ENCODE assay signal across 8 cellular contexts in the genomic region with DNA sequence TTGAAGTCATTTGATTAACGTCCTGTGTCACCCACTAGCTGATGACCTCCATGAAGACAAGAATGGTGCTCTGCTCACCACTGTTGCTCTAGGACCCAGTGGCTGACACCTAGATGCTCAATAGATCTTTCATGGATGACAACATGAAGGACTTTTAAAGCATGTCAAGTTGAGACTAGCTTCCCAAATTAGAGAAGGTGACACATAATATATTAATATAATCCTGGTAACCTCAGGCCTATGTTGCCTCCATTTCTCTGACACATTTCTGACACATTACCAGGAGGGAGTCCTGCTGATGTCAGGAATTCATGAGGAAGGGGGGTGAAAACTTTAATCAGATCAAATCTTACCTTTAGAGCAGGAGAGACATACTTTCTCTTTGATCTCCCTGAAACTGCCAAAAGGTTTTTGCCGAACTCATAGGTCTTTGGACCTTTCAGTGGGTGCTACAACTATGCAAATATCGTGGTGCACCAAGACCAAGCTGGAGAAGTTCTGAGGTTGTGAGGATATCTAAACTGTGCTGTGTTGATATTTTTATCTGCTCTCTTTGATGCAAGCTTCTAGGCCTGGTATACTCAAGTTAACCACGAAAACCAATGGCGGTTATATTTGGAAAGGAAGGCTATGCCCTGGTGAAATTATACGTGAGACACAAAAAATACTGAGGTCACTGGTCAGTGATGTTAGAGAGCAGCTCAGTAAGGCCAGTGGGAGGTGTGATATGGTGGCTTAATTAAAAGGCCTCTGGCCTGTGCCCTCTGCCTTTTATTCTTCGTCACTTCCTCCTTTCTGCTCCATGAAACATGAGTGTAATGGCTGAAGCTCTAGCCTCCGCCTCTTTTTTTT. TPM values are rescaled to one million over a fixed set of nuclear protein-coding genes. Genes with fewer than 3 reads are reported as not detected.
DNase-seq lines count a peak whose midpoint lies in the region; ATAC-seq, FAIRE-seq and TF ChIP-seq lines count a peak whose summit lies in the region.

No MANE protein-coding gene starts in this region.

- no peaks in the 10 kb centered on the region for H3K27me3 ChIP-seq in Karpas-422 (ENCODE audit: low read length)
- peaks cover 0 to 2% of the 10 kb centered on the region in 2 experiments; a peak in 1 of 5 replicates for H3K27me3 ChIP-seq in HepG2 (ENCODE audit: control insufficient read depth in 1 of 2, insufficient read depth in 2 of 2, low read length in 2 of 2)

- TF ChIP-seq CTCF in HepG2 (CRISPR knock-in tag; IDR thresholded peaks at IDR 0.05) (no peak), glutamatergic neuron (IDR thresholded peaks at IDR 0.05; ENCODE audit: partially characterized antibody, unreplicated experiment) (no peak)

- no peak overlapping the region for H3K4me3 ChIP-seq in Karpas-422 (ENCODE audit: low read length)
- no peak overlapping the region for H3K4me3 ChIP-seq in HepG2 (replicated peaks in 1 of 3; ENCODE audit: insufficient read depth in 1 of 3, low read depth in 2 of 3, low read length in 3 of 3)

- peak overlapping the region; percentile 49 for H3K4me2 ChIP-seq in Karpas-422 (ENCODE audit: low read depth, low read length, poor library complexity, severe bottlenecking)
- H3K4me2 ChIP-seq in HepG2 (ENCODE audit: low read depth, low read length), result 0 out of 2 replicates have a peak overlapping the region, but pooled peaks have one; percentile 11

- in situ Hi-C loops in HepG2 (cut with HindIII; ENCODE audit: extremely low pct_ligation_motif_present, low pct_unique_long_range_greater_than_20kb), result no loop called here

- intact Hi-C loops in HepG2 (cut with micrococcal nuclease; ENCODE audit: unreplicated experiment), result no loop called here

- H3K79me2 ChIP-seq in Karpas-422 (ENCODE audit: low read length) (no peaks in the 10 kb centered on the region), HepG2 (ENCODE audit: insufficient read depth, low read length) (no peaks in the 10 kb centered on the region)

- H3K9me3 Mint-ChIP-seq in glutamatergic neuron (ENCODE audit: unreplicated experiment), result peaks cover 2% of the 10 kb centered on the region

- H3K9me2 ChIP-seq in Karpas-422 (replicated peaks; ENCODE audit: insufficient read depth, low read length), result no peaks in the 10 kb centered on the region

- POLR2A ChIA-PET in HepG2 (lab: Yijun Ruan, JAX), result no interaction called here

- no TSS peak for BruUV-seq in HepG2 (replicated peaks; lab: Mats Ljungman, UMichigan)

- H3K9ac ChIP-seq in Karpas-422 (ENCODE audit: low read length), result no peak overlapping the region
- no peak overlapping the region for H3K9ac ChIP-seq in HepG2 (ENCODE audit: insufficient read depth, low read depth, low read length)

- TF ChIP-seq EP300 in HepG2 (IDR thresholded peaks at IDR 0.05; ENCODE audit: low read depth in 2 of 2, low read length in 2 of 2) (no peak), HepG2 (CRISPR knock-in tag; IDR thresholded peaks at IDR 0.05; ENCODE audit: borderline replicate concordance) (no peak)

- H2AFZ ChIP-seq in Karpas-422 (ENCODE audit: low read length) (peak overlapping the region; percentile 69), HepG2 (ENCODE audit: low read length) (no peak overlapping the region)

- 27% methylated on average over 7 of the region's 8 CpGs for WGBS in HepG2 (ENCODE audit: low lambda C conversion rate)

- peaks cover 18% of the 10 kb centered on the region for H3K4me1 Mint-ChIP-seq in glutamatergic neuron (ENCODE audit: low read depth, unreplicated experiment)

- H3K27ac ChIP-seq in Karpas-422 (ENCODE audit: low read length), result no peak overlapping the region
- no peak overlapping the region for H3K27ac ChIP-seq in HepG2 (ENCODE audit: extremely low read length, insufficient read depth, low read length)

- peaks cover 6% of the 10 kb centered on the region for H3K4me1 ChIP-seq in Karpas-422 (ENCODE audit: low read length)
- 0 out of 2 replicates have a peak, but pooled peaks cover 7% of the 10 kb centered on the region for H3K4me1 ChIP-seq in HepG2 (ENCODE audit: insufficient read depth, low read length)

- H3K27me3 Mint-ChIP-seq in glutamatergic neuron (ENCODE audit: unreplicated experiment), result peaks cover 2% of the 10 kb centered on the region

- peak; percentile 97 for ATAC-seq in GM18867 (IDR thresholded peaks at IDR 0.05; ENCODE audit: unreplicated experiment)
- ATAC-seq in GM21825 (IDR thresholded peaks at IDR 0.05; ENCODE audit: unreplicated experiment), result peak; percentile 87
- no peak for ATAC-seq in HepG2

- H3K9me3 ChIP-seq in Karpas-422 (ENCODE audit: low read length) (no peaks in the 10 kb centered on the region), HepG2 (ENCODE audit: low read length) (no peaks in the 10 kb centered on the region)

- no peak for TF ChIP-seq RAD21 in HepG2 (CRISPR knock-in tag; IDR thresholded peaks at IDR 0.05)

- H3K27ac Mint-ChIP-seq in glutamatergic neuron (ENCODE audit: unreplicated experiment), result no peak overlapping the region

- H4K20me1 ChIP-seq in Karpas-422 (ENCODE audit: insufficient read depth, low read depth, low read length), result no peaks in the 10 kb centered on the region
- no peaks in the 10 kb centered on the region for H4K20me1 ChIP-seq in HepG2 (ENCODE audit: insufficient read depth, low read length)

- TF ChIP-seq POLR2A in HepG2 (IDR thresholded peaks at IDR 0.05; ENCODE audit: insufficient read depth in 1 of 2, low read depth in 2 of 2, low read length in 2 of 2), result no peak

- H3K36me3 ChIP-seq in Karpas-422 (ENCODE audit: insufficient read depth, low read length), result no peaks in the 10 kb centered on the region
- H3K36me3 ChIP-seq in HepG2 (replicated peaks in 1 of 2; ENCODE audit: control insufficient read depth in 1 of 2, insufficient read depth in 2 of 2, low read length in 2 of 2), result no peaks in the 10 kb centered on the region

- H3K4me3 Mint-ChIP-seq in glutamatergic neuron (ENCODE audit: unreplicated experiment), result no peak overlapping the region

- no peaks in the 10 kb centered on the region for H3K36me3 Mint-ChIP-seq in glutamatergic neuron (ENCODE audit: unreplicated experiment)

- no peak for FAIRE-seq in HepG2 (lab: Jason Lieb, UNC)

- CTCF ChIA-PET in HepG2 (lab: Yijun Ruan, JAX; ENCODE audit: low intra/inter-chr PET ratio, low total read pairs), result no interaction called here

- DNase-seq in Karpas-422, result peak; percentile 55
- DNase-seq in HepG2 (ENCODE audit: low spot score), result no peak
- no peak for DNase-seq in glutamatergic neuron
- DNase-seq in DMS79 treated with DMSO at 0.1 percent for 48 hours (lab: John Stamatoyannopoulos, UW), result no peak
- DNase-seq in GOT3 (lab: John Stamatoyannopoulos, UW), result no peak
- DNase-seq in HUDEP-2 (lab: John Stamatoyannopoulos, UW; ENCODE audit: unreplicated experiment in 76 of 76), result no peak

TF ChIP-seq in HepG2, 621 proteins besides CTCF, POLR2A, EP300 and RAD21 (continues in another document):
- no peak for TF ChIP-seq TEAD3 (CRISPR knock-in tag; optimal IDR thresholded peaks at IDR 0.05; ENCODE audit: borderline replicate concordance)
- TF ChIP-seq POLR2AphosphoS5 (IDR thresholded peaks at IDR 0.05; ENCODE audit: low read depth, low read length), result no peak
- no peak for TF ChIP-seq THYN1 (CRISPR knock-in tag; IDR thresholded peaks at IDR 0.05; ENCODE audit: borderline replicate concordance, low read depth)
- no peak for TF ChIP-seq ZSCAN12 (CRISPR knock-in tag; IDR thresholded peaks at IDR 0.05)
- TF ChIP-seq ZNF746 (CRISPR knock-in tag; IDR thresholded peaks at IDR 0.05), result no peak
- TF ChIP-seq, protein P1, sequence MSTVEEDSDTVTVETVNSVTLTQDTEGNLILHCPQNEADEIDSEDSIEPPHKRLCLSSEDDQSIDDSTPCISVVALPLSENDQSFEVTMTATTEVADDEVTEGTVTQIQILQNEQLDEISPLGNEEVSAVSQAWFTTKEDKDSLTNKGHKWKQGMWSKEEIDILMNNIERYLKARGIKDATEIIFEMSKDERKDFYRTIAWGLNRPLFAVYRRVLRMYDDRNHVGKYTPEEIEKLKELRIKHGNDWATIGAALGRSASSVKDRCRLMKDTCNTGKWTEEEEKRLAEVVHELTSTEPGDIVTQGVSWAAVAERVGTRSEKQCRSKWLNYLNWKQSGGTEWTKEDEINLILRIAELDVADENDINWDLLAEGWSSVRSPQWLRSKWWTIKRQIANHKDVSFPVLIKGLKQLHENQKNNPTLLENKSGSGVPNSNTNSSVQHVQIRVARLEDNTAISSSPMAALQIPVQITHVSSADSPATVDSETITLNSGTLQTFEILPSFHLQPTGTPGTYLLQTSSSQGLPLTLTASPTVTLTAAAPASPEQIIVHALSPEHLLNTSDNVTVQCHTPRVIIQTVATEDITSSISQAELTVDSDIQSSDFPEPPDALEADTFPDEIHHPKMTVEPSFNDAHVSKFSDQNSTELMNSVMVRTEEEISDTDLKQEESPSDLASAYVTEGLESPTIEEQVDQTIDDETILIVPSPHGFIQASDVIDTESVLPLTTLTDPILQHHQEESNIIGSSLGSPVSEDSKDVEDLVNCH (CRISPR knock-in tag; IDR thresholded peaks at IDR 0.05), result no peak
- no peak for TF ChIP-seq ZFAT (CRISPR knock-in tag; conservative IDR thresholded peaks at IDR 0.05)
- TF ChIP-seq ZNF317 (CRISPR knock-in tag; IDR thresholded peaks at IDR 0.05), result no peak

RNA-seq across cellular contexts. Expression of a gene that starts 13.2 kb away (rescaled TPM):
- 7.5 and 12.5 TPM in 2 replicates for total RNA-seq in Karpas-422 (2014; rRNA removed; shearing (Covaris generic); ENCODE audit: low replicate concordance)
- total RNA-seq in HepG2 (2016; rRNA removed; fragmentation: Illumina TruSeq; extraction: Trizol) (0.31 and 0.33 TPM in 2 replicates), glutamatergic neuron (ENCODE audit: unreplicated experiment) (0.44 TPM)
- total RNA-seq in HepG2 (2016; cell fraction: cytosol; rRNA removed; fragmentation: Illumina TruSeq; extraction: Trizol; ENCODE audit: low read depth), result 0.30 TPM in 1 of 2 replicates, not detected in the other
- 0.32 and 0.59 TPM in 2 replicates for total RNA-seq in HepG2 (2016; cell fraction: insoluble cytoplasmic fraction; rRNA removed; fragmentation: Illumina TruSeq; extraction: Trizol)
- total RNA-seq in HepG2 (2016; cell fraction: membrane; rRNA removed; fragmentation: Illumina TruSeq; extraction: Trizol), result 0.22 and 0.55 TPM in 2 replicates
- 0.50 and 0.75 TPM in 2 replicates for total RNA-seq in HepG2 (2016; cell fraction: nucleus; rRNA removed; fragmentation: Illumina TruSeq; extraction: Trizol)
- 1.3 and 2.3 TPM in 2 replicates for polyA plus RNA-seq in HepG2 (2011; rRNA removed)
- 1.3 TPM in 2 replicates for polyA plus RNA-seq in HepG2 (2011; cell fraction: cytosol; rRNA removed)
- polyA plus RNA-seq in HepG2 (2011; cell fraction: nucleus; rRNA removed), result 4.0 and 6.8 TPM in 2 replicates
- polyA plus RNA-seq in HepG2 (2012), result 0.68 and 0.98 TPM in 2 replicates
- polyA plus RNA-seq in HepG2 (2016; cell fraction: cytosol; fragmentation: Illumina TruSeq; extraction: Trizol; ENCODE audit: low read depth), result not detected in 2 replicates
- 0.26 and 0.58 TPM in 2 replicates for polyA plus RNA-seq in HepG2 (2016; cell fraction: insoluble cytoplasmic fraction; fragmentation: Illumina TruSeq; extraction: Trizol; ENCODE audit: low read depth)
- 0.08 and 0.31 TPM in 2 replicates for polyA plus RNA-seq in HepG2 (2016; cell fraction: membrane; fragmentation: Illumina TruSeq; extraction: Trizol; ENCODE audit: low read depth)
- polyA plus RNA-seq in HepG2 (2016; cell fraction: nucleus; fragmentation: Illumina TruSeq; extraction: Trizol; ENCODE audit: insufficient read depth, low read depth), result 0.57 and 0.97 TPM in 2 replicates
- 5.9 TPM in 2 replicates for polyA minus RNA-seq in HepG2 (2011; rRNA and poly(A)+ RNA removed; ENCODE audit: low replicate concordance)
- polyA minus RNA-seq in HepG2 (2011; cell fraction: cytosol; rRNA and poly(A)+ RNA removed), result 1.8 and 2.4 TPM in 2 replicates
- 7.9 and 9.4 TPM in 2 replicates for polyA minus RNA-seq in HepG2 (2011; cell fraction: nucleus; rRNA and poly(A)+ RNA removed)
